Comparison of ENCODE assay signal across 29 cellular contexts in genomic region chr6:154806804-154807203, GRCh38.
A peak's percentile ranks its signal among the peaks of the same experiment; 100 is the strongest.
DNase-seq lines count a peak whose midpoint lies in the region; ATAC-seq and TF ChIP-seq lines count a peak whose summit lies in the region.
"Had no signal": no experiment of that assay in that cellular context is flagged by ENCODE, and none has a peak within 500 bp of the region (broad histone marks: within the 10 kb centered on the region; RNA-seq: fewer than 3 reads in every experiment).

No MANE protein-coding gene starts in this region.

- no peaks in the 10 kb centered on the region for H3K27me3 Mint-ChIP-seq in activated T-cell treated with anti-CD3 and anti-CD28 coated beads, Interleukin-2, amount 50 U/mL, for 72 hours (ENCODE audit: low read depth)
- H3K27me3 Mint-ChIP-seq in stimulated activated memory B cell treated with anti-CD40 and anti-IgM and Interleukin-4, amounts not matched to agents 10 μg/mL and 1 μg/mL and 100 μg/mL, for 72 hours, result no peaks in the 10 kb centered on the region
- no peaks in the 10 kb centered on the region for H3K27me3 Mint-ChIP-seq in CD4-positive, alpha-beta T cell
- H3K27me3 Mint-ChIP-seq: B cell; CD8-positive, alpha-beta memory T cell; stimulated activated naive CD8-positive, alpha-beta T cell treated with anti-CD3 and anti-CD28 coated beads, Interleukin-15, amount 100 ng/mL, for 72 hours had no signal

- WGBS in psoas muscle, 3 donors, result 68 to 86% (median 74%) methylated on average over 3 of the region's 3 CpGs

- no peak for ATAC-seq in activated T-cell treated with anti-CD3 and anti-CD28 coated beads, Interleukin-2, amount 50 U/mL, for 72 hours (replicated peaks in 1 of 2)
- no peak for ATAC-seq in stimulated activated memory B cell treated with anti-CD40 and anti-IgM and Interleukin-4, amounts not matched to agents 10 μg/mL and 1 μg/mL and 100 μg/mL, for 72 hours
- ATAC-seq in psoas muscle, result no peak
- ATAC-seq in CD4-positive, alpha-beta T cell (ENCODE audit: poor library complexity), result no peak
- ATAC-seq: activated CD4-positive, CD25-positive, alpha-beta regulatory T cell treated with anti-CD3 and anti-CD28 coated beads, Interleukin-2, amount 50 U/mL, for 24 hours; activated CD8-positive, alpha-beta T cell treated with anti-CD3 and anti-CD28 coated beads, Interleukin-2, amount 10 ng/mL, durations not matched to agents 7 days and 5 days; heart right ventricle; stimulated activated naive CD8-positive, alpha-beta T cell treated with anti-CD3 and anti-CD28 coated beads, Interleukin-15, amount 100 ng/mL, for 72 hours had no signal

- H3K27me3 ChIP-seq in adipocyte (replicated peaks; ENCODE audit: control insufficient read depth, insufficient read depth, low read length) (no peaks in the 10 kb centered on the region), psoas muscle (ENCODE audit: insufficient read depth in 3 of 3, low read length in 2 of 3) (no peaks in the 10 kb centered on the region)
- no peaks in the 10 kb centered on the region for H3K27me3 ChIP-seq in CD4-positive, alpha-beta T cell (ENCODE audit: control insufficient read depth, insufficient read depth, low read length)
- H3K27me3 ChIP-seq: heart right ventricle, neutrophil, tibial nerve had no signal

- no peaks in the 10 kb centered on the region for H3K9me3 Mint-ChIP-seq in activated T-cell treated with anti-CD3 and anti-CD28 coated beads, Interleukin-2, amount 50 U/mL, for 72 hours
- H3K9me3 Mint-ChIP-seq in stimulated activated memory B cell treated with anti-CD40 and anti-IgM and Interleukin-4, amounts not matched to agents 10 μg/mL and 1 μg/mL and 100 μg/mL, for 72 hours, result peaks cover 2% of the 10 kb centered on the region
- no peaks in the 10 kb centered on the region for H3K9me3 Mint-ChIP-seq in CD4-positive, alpha-beta T cell
- H3K9me3 Mint-ChIP-seq: stimulated activated naive CD8-positive, alpha-beta T cell treated with anti-CD3 and anti-CD28 coated beads, Interleukin-15, amount 100 ng/mL, for 72 hours had no signal

- H3K4me1 ChIP-seq in adipocyte (ENCODE audit: control insufficient read depth, insufficient read depth, low read length) (peaks cover 7% of the 10 kb centered on the region), psoas muscle (peaks cover 9% of the 10 kb centered on the region)
- H3K4me1 ChIP-seq: prostate gland had no signal

- H3K36me3 Mint-ChIP-seq in activated T-cell treated with anti-CD3 and anti-CD28 coated beads, Interleukin-2, amount 50 U/mL, for 72 hours (ENCODE audit: insufficient read depth in 2 of 2), result peaks cover 12 to 41% of the 10 kb centered on the region in 2 donors
- peaks cover 50% of the 10 kb centered on the region for H3K36me3 Mint-ChIP-seq in stimulated activated memory B cell treated with anti-CD40 and anti-IgM and Interleukin-4, amounts not matched to agents 10 μg/mL and 1 μg/mL and 100 μg/mL, for 72 hours
- H3K36me3 Mint-ChIP-seq in CD4-positive, alpha-beta T cell (ENCODE audit: low read depth), result peaks cover 86% of the 10 kb centered on the region

- DNase-seq in activated T-cell treated with anti-CD3 and anti-CD28 coated beads, Interleukin-2, amount 50 U/mL, for 72 hours, result no peak
- DNase-seq in activated T-cell treated with anti-CD3 and anti-CD28 coated beads for 4 hours (no peak), adipocyte (ENCODE audit: low read depth) (peak; percentile 44), fibroblast of peridontal ligament (ENCODE audit: extremely low read depth) (peak; percentile 39), psoas muscle (no peak), NCI-H526 treated with DMSO at 0.1 percent for 48 hours (lab: John Stamatoyannopoulos, UW) (no peak)
- no peak for DNase-seq in CD4-positive, alpha-beta T cell
- DNase-seq: activated CD8-positive, alpha-beta T cell treated with anti-CD3 and anti-CD28 coated beads, Interleukin-2, amount 10 ng/mL, durations not matched to agents 7 days and 5 days; activated gamma-delta T cell; CD8-positive, alpha-beta memory T cell; DMS153; effector CD8-positive, alpha-beta T cell; erythroblast; foreskin melanocyte; heart right ventricle; KBM-7; MM.1S; NCI-H1417; NCI-H2029 treated with DMSO at 0.1 percent for 48 hours; NCI-H226; NCI-H748 treated with DMSO at 0.1 percent for 48 hours; stimulated activated naive CD8-positive, alpha-beta T cell treated with anti-CD3 and anti-CD28 coated beads, Interleukin-15, amount 100 ng/mL, for 72 hours had no signal

- TF ChIP-seq CTCF in psoas muscle (IDR thresholded peaks at IDR 0.05), result no peak
- TF ChIP-seq CTCF in CD4-positive, alpha-beta T cell (IDR thresholded peaks at IDR 0.05), result no peak

- no peak overlapping the region for H3K27ac ChIP-seq in psoas muscle
- no peak overlapping the region for H3K27ac ChIP-seq in CD4-positive, alpha-beta T cell (ENCODE audit: low read depth, low read length)
- H3K27ac ChIP-seq: heart right ventricle, neutrophil, prostate gland, tibial nerve had no signal

- H3K36me3 ChIP-seq in adipocyte (ENCODE audit: control insufficient read depth, insufficient read depth, low read length, severe bottlenecking), result peaks cover 85% of the 10 kb centered on the region
- H3K36me3 ChIP-seq in psoas muscle (ENCODE audit: insufficient read depth in 1 of 2, low read depth in 1 of 2), result peaks cover 4 to 97% of the 10 kb centered on the region in 2 donors

- no peaks in the 10 kb centered on the region for H3K4me1 Mint-ChIP-seq in activated T-cell treated with anti-CD3 and anti-CD28 coated beads, Interleukin-2, amount 50 U/mL, for 72 hours (ENCODE audit: low read depth)
- no peaks in the 10 kb centered on the region for H3K4me1 Mint-ChIP-seq in stimulated activated memory B cell treated with anti-CD40 and anti-IgM and Interleukin-4, amounts not matched to agents 10 μg/mL and 1 μg/mL and 100 μg/mL, for 72 hours
- peaks cover 5% of the 10 kb centered on the region for H3K4me1 Mint-ChIP-seq in CD4-positive, alpha-beta T cell (ENCODE audit: low read depth)
- H3K4me1 Mint-ChIP-seq: B cell; stimulated activated naive CD8-positive, alpha-beta T cell treated with anti-CD3 and anti-CD28 coated beads, Interleukin-15, amount 100 ng/mL, for 72 hours had no signal

- no peak overlapping the region for H3K4me3 Mint-ChIP-seq in activated T-cell treated with anti-CD3 and anti-CD28 coated beads, Interleukin-2, amount 50 U/mL, for 72 hours
- H3K4me3 Mint-ChIP-seq in stimulated activated memory B cell treated with anti-CD40 and anti-IgM and Interleukin-4, amounts not matched to agents 10 μg/mL and 1 μg/mL and 100 μg/mL, for 72 hours, result no peak overlapping the region
- no peak overlapping the region for H3K4me3 Mint-ChIP-seq in CD4-positive, alpha-beta T cell
- H3K4me3 Mint-ChIP-seq: activated CD8-positive, alpha-beta T cell treated with anti-CD3 and anti-CD28 coated beads, Interleukin-2, amount 10 ng/mL, durations not matched to agents 7 days and 5 days; B cell; CD8-positive, alpha-beta memory T cell; stimulated activated naive CD8-positive, alpha-beta T cell treated with anti-CD3 and anti-CD28 coated beads, Interleukin-15, amount 100 ng/mL, for 72 hours had no signal

- no peak overlapping the region for H3K9ac ChIP-seq in adipocyte (ENCODE audit: low read length)

- H3K4me3 ChIP-seq in adipocyte (ENCODE audit: low read length) (no peak overlapping the region), psoas muscle (no peak overlapping the region)
- H3K4me3 ChIP-seq: heart right ventricle, lung, prostate gland, tibial nerve had no signal

- intact Hi-C loops in psoas muscle (cut with DNase I), result loop anchor here in 1 of 2 donors (5.0 kb wide), 2 partner anchors 75 to 130 kb away; partner anchors contain the start of gene SCAF8
- intact Hi-C loops in CD4-positive, alpha-beta T cell (cut with DNase I, micrococcal nuclease), result loop anchor here in 1 of 2 experiments (1.0 to 10.0 kb wide), 2 partner anchors 131 to 652 kb away; no protein-coding TSS in a partner anchor

- POLR2A ChIA-PET in CD4-positive, alpha-beta T cell (lab: Charles Lee), result interaction anchor here (0.8 kb wide), 1 partner anchor 131 kb away, joined by 3 read pairs; no protein-coding TSS in a partner anchor

- H3K9me3 ChIP-seq in adipocyte (ENCODE audit: control insufficient read depth, low read length) (no peaks in the 10 kb centered on the region), psoas muscle (no peaks in the 10 kb centered on the region)
- no peaks in the 10 kb centered on the region for H3K9me3 ChIP-seq in CD4-positive, alpha-beta T cell (ENCODE audit: control insufficient read depth, low read length)
- H3K9me3 ChIP-seq: heart right ventricle, neutrophil, prostate gland, tibial nerve had no signal

- CTCF ChIA-PET in CD4-positive, alpha-beta T cell (lab: Charles Lee), result interaction anchor here (1.3 to 9.4 kb wide), 2 partner anchors 101 to 132 kb away, joined by 3 to 99 read pairs; no protein-coding TSS in a partner anchor

- H3K27ac Mint-ChIP-seq in activated T-cell treated with anti-CD3 and anti-CD28 coated beads, Interleukin-2, amount 50 U/mL, for 72 hours, result peak overlapping the region; percentile 55
- peak overlapping the region; percentile 41 for H3K27ac Mint-ChIP-seq in stimulated activated memory B cell treated with anti-CD40 and anti-IgM and Interleukin-4, amounts not matched to agents 10 μg/mL and 1 μg/mL and 100 μg/mL, for 72 hours
- no peak overlapping the region for H3K27ac Mint-ChIP-seq in CD4-positive, alpha-beta T cell
- H3K27ac Mint-ChIP-seq: activated CD8-positive, alpha-beta T cell treated with anti-CD3 and anti-CD28 coated beads, Interleukin-2, amount 10 ng/mL, durations not matched to agents 7 days and 5 days; B cell; stimulated activated naive CD8-positive, alpha-beta T cell treated with anti-CD3 and anti-CD28 coated beads, Interleukin-15, amount 100 ng/mL, for 72 hours had no signal

Comparison
In these comparisons a context has a peak if more than half of its experiments do, and no peak if none do; other contexts are left out.
1. DNase-seq: peak in adipocyte (single experiment) and fibroblast of peridontal ligament (single experiment); none in activated T-cell treated with anti-CD3 and anti-CD28 coated beads, Interleukin-2, amount 50 U/mL, for 72 hours (0 of 2), activated T-cell treated with anti-CD3 and anti-CD28 coated beads for 4 hours (single experiment), psoas muscle (0 of 2), CD4-positive, alpha-beta T cell (0 of 10) and NCI-H526 treated with DMSO at 0.1 percent for 48 hours (single experiment).